ENCODE assay signal across 20 cellular contexts in the genomic region with DNA sequence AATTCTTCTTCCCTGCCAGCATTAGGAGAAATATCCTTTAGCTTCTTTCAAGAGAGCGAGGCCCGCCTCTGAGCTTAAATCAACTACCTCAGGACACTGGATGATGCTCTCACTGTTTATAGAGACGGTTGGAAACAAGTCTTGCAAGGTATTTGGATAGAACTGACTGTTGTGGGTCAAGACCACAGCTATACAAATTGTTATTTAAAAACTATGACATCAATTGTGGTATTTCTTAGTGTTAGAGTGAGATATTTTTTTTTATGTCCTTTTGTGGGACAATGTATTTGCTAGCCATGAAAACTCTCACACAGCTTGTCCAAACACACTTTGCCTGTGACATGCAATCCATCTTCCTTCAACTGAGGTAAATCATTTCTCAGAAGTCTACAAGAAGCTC.
A peak's percentile ranks its signal among the peaks of the same experiment; 100 is the strongest.
DNase-seq lines count a peak whose midpoint lies in the region; FAIRE-seq and TF ChIP-seq lines count a peak whose summit lies in the region.
"Had no signal": no experiment of that assay in that cellular context is flagged by ENCODE, and none has a peak within 500 bp of the region (broad histone marks: within the 10 kb centered on the region; RNA-seq: fewer than 3 reads in every experiment).

No MANE protein-coding gene starts in this region.

- peak in 1 of 2 experiments; percentile 68 for DNase-seq in SJSA1 (ENCODE audit: low read depth in 1 of 2, low spot score in 2 of 2)
- DNase-seq in astrocyte of the hippocampus (ENCODE audit: low read depth, low spot score) = peak; percentile 26
- DNase-seq in kidney tubule cell (ENCODE audit: low spot score) = peak; percentile 7
- DNase-seq in GM19240 (ENCODE audit: insufficient read length, low spot score) = no peak
- no peak for DNase-seq in GM10266 (ENCODE audit: extremely low spot score)
- DNase-seq in GM19239 (ENCODE audit: insufficient read length, low spot score) = no peak
- DNase-seq in MV-4-11 (lab: John Stamatoyannopoulos, UW) = no peak
- DNase-seq: C1 segment of cervical spinal cord; CD4-positive, alpha-beta memory T cell; COR-L47; DMS 273 treated with DMSO at 0.1 percent for 48 hours; DMS79; EL; GDM1; GOT3; HFFc6 had no signal

- no peaks in the 10 kb centered on the region for H3K9me3 ChIP-seq in SJSA1 (replicated peaks)
- H3K9me3 ChIP-seq: HAP-1 had no signal

- no peak overlapping the region for H3K4me3 ChIP-seq in SJSA1
- H3K4me3 ChIP-seq: HAP-1 had no signal

- no peak for TF ChIP-seq CTCF in GM10266 (IDR thresholded peaks at IDR 0.05; ENCODE audit: control insufficient read depth, insufficient read depth, low read depth, missing control alignments)

- no peaks in the 10 kb centered on the region for H3K27me3 ChIP-seq in SJSA1 (replicated peaks)

- peak overlapping the region; percentile 96 for H3K27ac ChIP-seq in SJSA1

- no peak for FAIRE-seq in GM19239 (lab: Jason Lieb, UNC)
- FAIRE-seq: D721Med, GM12892, H54 had no signal

- H3K36me3 ChIP-seq in SJSA1 = no peaks in the 10 kb centered on the region
- H3K36me3 ChIP-seq: HAP-1 had no signal

- H3K4me1 ChIP-seq in SJSA1 (replicated peaks) = peaks cover 78% of the 10 kb centered on the region
- H3K4me1 ChIP-seq: HAP-1 had no signal

Comparison
In these comparisons a context has a peak if more than half of its experiments do, and no peak if none do; other contexts are left out.
1. DNase-seq: peak in astrocyte of the hippocampus (single experiment) and kidney tubule cell (single experiment); none in GM19240 (single experiment), GM10266 (single experiment), GM19239 (single experiment) and MV-4-11 (single experiment).